1 cellular context compared by ENCODE assay signal in genomic region chr9:96436456-96437126, GRCh38.
A peak's percentile ranks its signal among the peaks of the same experiment; 100 is the strongest.
TF ChIP-seq lines count a peak whose summit lies in the region.

No MANE protein-coding gene starts in this region.

TF ChIP-seq in HepG2, 621 proteins besides CTCF, POLR2A, EP300 and RAD21 (continued from another document and continues in another):
- TF ChIP-seq CREM (IDR thresholded peaks at IDR 0.05) (peak; percentile 62), CREM (CRISPR knock-in tag; IDR thresholded peaks at IDR 0.05) (no peak), ZSCAN21 (CRISPR knock-in tag; IDR thresholded peaks at IDR 0.05; ENCODE audit: borderline replicate concordance) (peak; percentile 75), KDM5B (CRISPR knock-in tag; IDR thresholded peaks at IDR 0.05; ENCODE audit: borderline replicate concordance) (peak; percentile 83; the same call in 1 of the 2 replicates), BATF2 (CRISPR knock-in tag; IDR thresholded peaks at IDR 0.05) (0 out of 2 replicates have a peak, but pooled peaks have one; percentile 58), IRF9 (CRISPR knock-in tag; IDR thresholded peaks at IDR 0.05; ENCODE audit: borderline replicate concordance) (peak; percentile 87; the same call in 1 of the 2 replicates), FOXK1 (CRISPR knock-in tag; IDR thresholded peaks at IDR 0.05; ENCODE audit: borderline replicate concordance, low read depth) (0 out of 2 replicates have a peak, but pooled peaks have one; percentile 32), SIX4 (CRISPR knock-in tag; IDR thresholded peaks at IDR 0.05) (peak; percentile 57; the same call in 1 of the 2 replicates), SMAD1 (CRISPR knock-in tag; IDR thresholded peaks at IDR 0.05; ENCODE audit: borderline replicate concordance, low read depth) (no peak), FOXK2 (IDR thresholded peaks at IDR 0.05) (no peak), ZBTB26 (CRISPR knock-in tag; IDR thresholded peaks at IDR 0.05; ENCODE audit: borderline replicate concordance) (peak; percentile 63; the same call in 1 of the 2 replicates), ARHGAP35 (CRISPR knock-in tag; IDR thresholded peaks at IDR 0.05; ENCODE audit: borderline replicate concordance) (no peak), SP2 (CRISPR knock-in tag; IDR thresholded peaks at IDR 0.05) (no peak), MTF2 (CRISPR knock-in tag; IDR thresholded peaks at IDR 0.05; ENCODE audit: borderline replicate concordance) (no peak), POGK (CRISPR knock-in tag; conservative IDR thresholded peaks at IDR 0.05) (0 out of 2 replicates have a peak, but pooled peaks have one; percentile 36), ZNF570 (CRISPR knock-in tag; IDR thresholded peaks at IDR 0.05; ENCODE audit: borderline replicate concordance) (no peak), ZNF414 (CRISPR knock-in tag; IDR thresholded peaks at IDR 0.05) (no peak), HDAC6 (IDR thresholded peaks at IDR 0.05; ENCODE audit: low read depth, low read length) (no peak), THAP11 (CRISPR knock-in tag; IDR thresholded peaks at IDR 0.05) (peak; percentile 59), DMAP1 (CRISPR knock-in tag; IDR thresholded peaks at IDR 0.05) (peak; percentile 66; the same call in 1 of the 2 replicates), ZNF160 (CRISPR knock-in tag; IDR thresholded peaks at IDR 0.05) (peak; percentile 73; the same call in 1 of the 2 replicates), RXRB (CRISPR knock-in tag; IDR thresholded peaks at IDR 0.05; ENCODE audit: borderline replicate concordance) (peak; percentile 87), CC2D1A (CRISPR knock-in tag; IDR thresholded peaks at IDR 0.05) (no peak), SKI (IDR thresholded peaks at IDR 0.05; ENCODE audit: partially characterized antibody) (peak; percentile 23), HMG20B (CRISPR knock-in tag; conservative IDR thresholded peaks at IDR 0.05) (peak; percentile 38; the same call in 1 of the 2 replicates), HHEX (CRISPR knock-in tag; IDR thresholded peaks at IDR 0.05) (no peak), PAWR (CRISPR knock-in tag; IDR thresholded peaks at IDR 0.05; ENCODE audit: borderline replicate concordance) (0 out of 2 replicates have a peak, but pooled peaks have one; percentile 50), RNF219 (CRISPR knock-in tag; IDR thresholded peaks at IDR 0.05) (no peak; the same call in 1 of the 2 replicates), ELF4 (CRISPR knock-in tag; IDR thresholded peaks at IDR 0.05; ENCODE audit: borderline replicate concordance) (peak; percentile 66; the same call in 1 of the 2 replicates), SOX13 (IDR thresholded peaks at IDR 0.05) (peak; percentile 28; the same call in 1 of the 2 replicates), SOX13 (CRISPR knock-in tag; conservative IDR thresholded peaks at IDR 0.05 in 1 of 2, IDR thresholded peaks at IDR 0.05 in 1 of 2) (peak in 1 of 2 experiments; percentile 58; a peak in 2 of 4 replicates), POGZ (CRISPR knock-in tag; IDR thresholded peaks at IDR 0.05) (peak; percentile 72), ZNF503 (CRISPR knock-in tag; IDR thresholded peaks at IDR 0.05) (0 out of 2 replicates have a peak, but pooled peaks have one; percentile 49), GTF2F1 (IDR thresholded peaks at IDR 0.05; ENCODE audit: low read length) (no peak)
- TF ChIP-seq, protein P1, sequence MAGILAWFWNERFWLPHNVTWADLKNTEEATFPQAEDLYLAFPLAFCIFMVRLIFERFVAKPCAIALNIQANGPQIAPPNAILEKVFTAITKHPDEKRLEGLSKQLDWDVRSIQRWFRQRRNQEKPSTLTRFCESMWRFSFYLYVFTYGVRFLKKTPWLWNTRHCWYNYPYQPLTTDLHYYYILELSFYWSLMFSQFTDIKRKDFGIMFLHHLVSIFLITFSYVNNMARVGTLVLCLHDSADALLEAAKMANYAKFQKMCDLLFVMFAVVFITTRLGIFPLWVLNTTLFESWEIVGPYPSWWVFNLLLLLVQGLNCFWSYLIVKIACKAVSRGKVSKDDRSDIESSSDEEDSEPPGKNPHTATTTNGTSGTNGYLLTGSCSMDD (CRISPR knock-in tag; IDR thresholded peaks at IDR 0.05): no peak
- TF ChIP-seq, protein P2, sequence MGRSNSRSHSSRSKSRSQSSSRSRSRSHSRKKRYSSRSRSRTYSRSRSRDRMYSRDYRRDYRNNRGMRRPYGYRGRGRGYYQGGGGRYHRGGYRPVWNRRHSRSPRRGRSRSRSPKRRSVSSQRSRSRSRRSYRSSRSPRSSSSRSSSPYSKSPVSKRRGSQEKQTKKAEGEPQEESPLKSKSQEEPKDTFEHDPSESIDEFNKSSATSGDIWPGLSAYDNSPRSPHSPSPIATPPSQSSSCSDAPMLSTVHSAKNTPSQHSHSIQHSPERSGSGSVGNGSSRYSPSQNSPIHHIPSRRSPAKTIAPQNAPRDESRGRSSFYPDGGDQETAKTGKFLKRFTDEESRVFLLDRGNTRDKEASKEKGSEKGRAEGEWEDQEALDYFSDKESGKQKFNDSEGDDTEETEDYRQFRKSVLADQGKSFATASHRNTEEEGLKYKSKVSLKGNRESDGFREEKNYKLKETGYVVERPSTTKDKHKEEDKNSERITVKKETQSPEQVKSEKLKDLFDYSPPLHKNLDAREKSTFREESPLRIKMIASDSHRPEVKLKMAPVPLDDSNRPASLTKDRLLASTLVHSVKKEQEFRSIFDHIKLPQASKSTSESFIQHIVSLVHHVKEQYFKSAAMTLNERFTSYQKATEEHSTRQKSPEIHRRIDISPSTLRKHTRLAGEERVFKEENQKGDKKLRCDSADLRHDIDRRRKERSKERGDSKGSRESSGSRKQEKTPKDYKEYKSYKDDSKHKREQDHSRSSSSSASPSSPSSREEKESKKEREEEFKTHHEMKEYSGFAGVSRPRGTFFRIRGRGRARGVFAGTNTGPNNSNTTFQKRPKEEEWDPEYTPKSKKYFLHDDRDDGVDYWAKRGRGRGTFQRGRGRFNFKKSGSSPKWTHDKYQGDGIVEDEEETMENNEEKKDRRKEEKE (IDR thresholded peaks at IDR 0.05): no peak
- TF ChIP-seq, protein P3, sequence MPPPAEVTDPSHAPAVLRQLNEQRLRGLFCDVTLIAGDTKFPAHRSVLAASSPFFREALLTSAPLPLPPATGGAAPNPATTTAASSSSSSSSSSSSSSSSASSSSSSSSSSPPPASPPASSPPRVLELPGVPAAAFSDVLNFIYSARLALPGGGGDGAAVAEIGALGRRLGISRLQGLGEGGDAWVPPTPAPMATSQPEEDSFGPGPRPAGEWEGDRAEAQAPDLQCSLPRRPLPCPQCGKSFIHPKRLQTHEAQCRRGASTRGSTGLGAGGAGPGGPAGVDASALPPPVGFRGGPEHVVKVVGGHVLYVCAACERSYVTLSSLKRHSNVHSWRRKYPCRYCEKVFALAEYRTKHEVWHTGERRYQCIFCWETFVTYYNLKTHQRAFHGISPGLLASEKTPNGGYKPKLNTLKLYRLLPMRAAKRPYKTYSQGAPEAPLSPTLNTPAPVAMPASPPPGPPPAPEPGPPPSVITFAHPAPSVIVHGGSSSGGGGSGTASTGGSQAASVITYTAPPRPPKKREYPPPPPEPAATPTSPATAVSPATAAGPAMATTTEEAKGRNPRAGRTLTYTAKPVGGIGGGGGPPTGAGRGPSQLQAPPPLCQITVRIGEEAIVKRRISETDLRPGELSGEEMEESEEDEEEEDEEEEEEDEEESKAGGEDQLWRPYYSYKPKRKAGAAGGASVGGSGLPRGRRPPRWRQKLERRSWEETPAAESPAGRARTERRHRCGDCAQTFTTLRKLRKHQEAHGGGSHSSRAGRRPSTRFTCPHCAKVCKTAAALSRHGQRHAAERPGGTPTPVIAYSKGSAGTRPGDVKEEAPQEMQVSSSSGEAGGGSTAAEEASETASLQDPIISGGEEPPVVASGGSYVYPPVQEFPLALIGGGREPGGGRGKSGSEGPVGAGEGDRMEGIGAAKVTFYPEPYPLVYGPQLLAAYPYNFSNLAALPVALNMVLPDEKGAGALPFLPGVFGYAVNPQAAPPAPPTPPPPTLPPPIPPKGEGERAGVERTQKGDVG (CRISPR knock-in tag; IDR thresholded peaks at IDR 0.05; ENCODE audit: borderline replicate concordance): 0 out of 2 replicates have a peak, but pooled peaks have one; percentile 62
- TF ChIP-seq, protein P4, sequence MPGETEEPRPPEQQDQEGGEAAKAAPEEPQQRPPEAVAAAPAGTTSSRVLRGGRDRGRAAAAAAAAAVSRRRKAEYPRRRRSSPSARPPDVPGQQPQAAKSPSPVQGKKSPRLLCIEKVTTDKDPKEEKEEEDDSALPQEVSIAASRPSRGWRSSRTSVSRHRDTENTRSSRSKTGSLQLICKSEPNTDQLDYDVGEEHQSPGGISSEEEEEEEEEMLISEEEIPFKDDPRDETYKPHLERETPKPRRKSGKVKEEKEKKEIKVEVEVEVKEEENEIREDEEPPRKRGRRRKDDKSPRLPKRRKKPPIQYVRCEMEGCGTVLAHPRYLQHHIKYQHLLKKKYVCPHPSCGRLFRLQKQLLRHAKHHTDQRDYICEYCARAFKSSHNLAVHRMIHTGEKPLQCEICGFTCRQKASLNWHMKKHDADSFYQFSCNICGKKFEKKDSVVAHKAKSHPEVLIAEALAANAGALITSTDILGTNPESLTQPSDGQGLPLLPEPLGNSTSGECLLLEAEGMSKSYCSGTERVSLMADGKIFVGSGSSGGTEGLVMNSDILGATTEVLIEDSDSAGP (CRISPR knock-in tag; IDR thresholded peaks at IDR 0.05; ENCODE audit: borderline replicate concordance): peak; percentile 62
